In the genomic region with DNA sequence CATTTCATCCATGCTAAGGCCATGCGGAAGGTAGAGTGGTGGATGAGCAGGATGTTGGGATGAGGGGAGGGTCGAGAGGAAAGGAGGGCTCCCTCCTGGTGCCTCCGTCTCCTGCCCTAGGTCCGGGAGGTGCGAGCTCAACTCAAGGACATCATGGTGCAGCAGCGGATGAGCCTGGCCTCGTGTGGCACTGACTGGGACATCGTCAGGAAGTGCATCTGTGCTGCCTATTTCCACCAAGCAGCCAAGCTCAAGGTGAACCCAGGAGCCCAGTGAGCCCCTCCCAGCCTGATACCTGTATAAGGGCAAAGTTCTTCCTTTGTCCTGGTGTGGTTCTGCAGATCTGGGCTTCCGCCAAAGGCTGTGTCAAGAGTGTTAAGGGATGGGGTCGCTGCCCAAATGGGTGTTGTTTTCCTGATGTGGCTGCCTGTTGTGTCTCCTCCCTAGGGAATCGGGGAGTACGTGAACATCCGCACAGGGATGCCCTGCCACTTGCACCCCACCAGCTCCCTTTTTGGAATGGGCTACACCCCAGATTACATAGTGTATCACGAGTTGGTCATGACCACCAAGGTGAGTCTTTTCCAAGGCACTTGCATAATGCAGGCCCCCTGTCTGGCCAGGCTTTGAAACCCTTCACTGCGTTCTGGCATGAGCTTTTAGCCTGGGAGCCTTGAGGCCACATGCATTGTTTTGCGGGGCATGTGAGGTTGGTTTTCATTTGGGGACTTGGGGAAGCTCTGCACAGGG, we compare ENCODE assay signal across 36 cellular contexts. TPM values are rescaled to one million over a fixed set of nuclear protein-coding genes. Genes with fewer than 3 reads are reported as not detected.
"Had no signal": no experiment of that assay in that cellular context is flagged by ENCODE, and none has a peak within 500 bp of the region (broad histone marks: within the 10 kb centered on the region; RNA-seq: fewer than 3 reads in every experiment).

No MANE protein-coding gene starts in this region.

- H3K27me3 Mint-ChIP-seq: activated CD4-positive, alpha-beta T cell treated with anti-CD3 and anti-CD28 coated beads for 36 hours; activated CD4-positive, alpha-beta T cell treated with anti-CD3 and anti-CD28 coated beads, Interleukin-2, amount 10 ng/mL, durations not matched to agents 7 days and 5 days; activated naive CD4-positive, alpha-beta T cell treated with anti-CD3 and anti-CD28 coated beads, Interleukin-2, amount 10 ng/mL, durations not matched to agents 7 days and 5 days; activated naive CD8-positive, alpha-beta T cell; activated naive CD8-positive, alpha-beta T cell treated with anti-CD3 and anti-CD28 coated beads, Interleukin-2, amount 50 U/mL, for 24 hours; brain; T-cell; T-helper 17 cell had no signal

- H3K27me3 ChIP-seq: Peyer's patch had no signal

- DNase-seq: activated CD4-positive, alpha-beta T cell treated with anti-CD3 and anti-CD28 coated beads for 36 hours; activated CD4-positive, alpha-beta T cell treated with anti-CD3 and anti-CD28 coated beads, Interleukin-2, amount 10 ng/mL, durations not matched to agents 7 days and 5 days; activated CD4-positive, alpha-beta T cell treated with anti-CD3 and anti-CD28 coated beads, Interleukin-2, amount 50 U/mL, for 48 hours; activated CD8-positive, alpha-beta T cell treated with anti-CD3 and anti-CD28 coated beads, Interleukin-2, amount 10 ng/mL, durations not matched to agents 7 days and 5 days; activated effector memory CD4-positive, alpha-beta T cell treated with Interleukin-2 at 50 U/mL for 16 hours; activated naive CD4-positive, alpha-beta T cell treated with anti-CD3 and anti-CD28 coated beads, Interleukin-2, amount 10 ng/mL, durations not matched to agents 7 days and 5 days; activated naive CD8-positive, alpha-beta T cell treated with anti-CD3 and anti-CD28 coated beads, Interleukin-2, amount 50 U/mL, for 24 hours; activated T-cell treated with anti-CD3 and anti-CD28 coated beads, Interleukin-2, amount 50 U/mL, for 48 hours; anterior cingulate cortex; central memory CD4-positive, alpha-beta T cell; MM.1S; MV-4-11; NCI-H1092; NCI-H1436 treated with DMSO at 0.1 percent for 48 hours; NCI-H1694 treated with DMSO at 0.1 percent for 48 hours; NCI-H2029; NCI-H2171; NCI-H510A; NCI-H526; NCI-H748 treated with DMSO at 0.1 percent for 48 hours; NK-92 treated with Interleukin-12 subunit alpha and Interleukin-12 subunit beta, amount 100 ng/mL, for 24 hours; PC-3; Peyer's patch; RPMI8226; SIG-M5; T-cell; T-helper 17 cell; T-helper 9 cell; WERI-Rb-1 had no signal

- H3K4me3 Mint-ChIP-seq: activated CD4-positive, alpha-beta T cell treated with anti-CD3 and anti-CD28 coated beads for 36 hours; activated CD4-positive, alpha-beta T cell treated with anti-CD3 and anti-CD28 coated beads, Interleukin-2, amount 10 ng/mL, durations not matched to agents 7 days and 5 days; activated CD8-positive, alpha-beta T cell treated with anti-CD3 and anti-CD28 coated beads, Interleukin-2, amount 10 ng/mL, durations not matched to agents 7 days and 5 days; activated naive CD4-positive, alpha-beta T cell treated with anti-CD3 and anti-CD28 coated beads, Interleukin-2, amount 10 ng/mL, durations not matched to agents 7 days and 5 days; activated naive CD8-positive, alpha-beta T cell; activated naive CD8-positive, alpha-beta T cell treated with anti-CD3 and anti-CD28 coated beads, Interleukin-2, amount 50 U/mL, for 24 hours; brain; T-cell; T-helper 17 cell had no signal

- H3K9me3 Mint-ChIP-seq: activated CD4-positive, alpha-beta T cell treated with anti-CD3 and anti-CD28 coated beads, Interleukin-2, amount 10 ng/mL, durations not matched to agents 7 days and 5 days; activated naive CD4-positive, alpha-beta T cell treated with anti-CD3 and anti-CD28 coated beads, Interleukin-2, amount 10 ng/mL, durations not matched to agents 7 days and 5 days; activated naive CD8-positive, alpha-beta T cell treated with anti-CD3 and anti-CD28 coated beads, Interleukin-2, amount 50 U/mL, for 24 hours; brain; T-cell had no signal

- H3K9ac ChIP-seq: KMS-11 had no signal

- H3K27ac ChIP-seq: KMS-11, Peyer's patch, WERI-Rb-1 had no signal

- ATAC-seq: activated CD4-positive, alpha-beta T cell treated with anti-CD3 and anti-CD28 coated beads for 36 hours; activated CD4-positive, CD25-positive, alpha-beta regulatory T cell treated with anti-CD3 and anti-CD28 coated beads, Interleukin-2, amount 50 U/mL, for 24 hours; activated CD8-positive, alpha-beta T cell treated with anti-CD3 and anti-CD28 coated beads, Interleukin-2, amount 10 ng/mL, durations not matched to agents 7 days and 5 days; activated naive CD8-positive, alpha-beta T cell treated with anti-CD3 and anti-CD28 coated beads, Interleukin-2, amount 50 U/mL, for 24 hours; PC-3; SK-N-SH treated with all-trans-retinoic acid at 6 μM for 48 hours; T-cell; T-helper 17 cell had no signal

- H3K4me3 ChIP-seq: Peyer's patch had no signal

- H3K4me2 ChIP-seq: KMS-11 had no signal

- H3K4me1 ChIP-seq: Peyer's patch had no signal

- H3K4me1 Mint-ChIP-seq: activated CD4-positive, alpha-beta T cell treated with anti-CD3 and anti-CD28 coated beads for 36 hours; activated CD4-positive, alpha-beta T cell treated with anti-CD3 and anti-CD28 coated beads, Interleukin-2, amount 10 ng/mL, durations not matched to agents 7 days and 5 days; activated naive CD4-positive, alpha-beta T cell treated with anti-CD3 and anti-CD28 coated beads, Interleukin-2, amount 10 ng/mL, durations not matched to agents 7 days and 5 days; activated naive CD8-positive, alpha-beta T cell treated with anti-CD3 and anti-CD28 coated beads, Interleukin-2, amount 50 U/mL, for 24 hours; brain; T-cell; T-helper 17 cell had no signal

- H3K9me3 ChIP-seq: Peyer's patch had no signal

- H3K27ac Mint-ChIP-seq: activated CD4-positive, alpha-beta T cell treated with anti-CD3 and anti-CD28 coated beads for 36 hours; activated CD4-positive, alpha-beta T cell treated with anti-CD3 and anti-CD28 coated beads, Interleukin-2, amount 10 ng/mL, durations not matched to agents 7 days and 5 days; activated CD8-positive, alpha-beta T cell treated with anti-CD3 and anti-CD28 coated beads, Interleukin-2, amount 10 ng/mL, durations not matched to agents 7 days and 5 days; activated naive CD4-positive, alpha-beta T cell treated with anti-CD3 and anti-CD28 coated beads, Interleukin-2, amount 10 ng/mL, durations not matched to agents 7 days and 5 days; activated naive CD8-positive, alpha-beta T cell; activated naive CD8-positive, alpha-beta T cell treated with anti-CD3 and anti-CD28 coated beads, Interleukin-2, amount 50 U/mL, for 24 hours; brain; T-cell; T-helper 17 cell had no signal

RNA-seq across cellular contexts. Expression of a gene that starts 45.5 kb away (rescaled TPM):
- total RNA-seq: activated CD4-positive, alpha-beta T cell treated with anti-CD3 and anti-CD28 coated beads for 36 hours; activated CD4-positive, alpha-beta T cell treated with anti-CD3 and anti-CD28 coated beads, Interleukin-2, amount 10 ng/mL, durations not matched to agents 7 days and 5 days; activated CD8-positive, alpha-beta T cell treated with anti-CD3 and anti-CD28 coated beads, Interleukin-2, amount 10 ng/mL, durations not matched to agents 7 days and 5 days; LHCN-M2; PC-3; Peyer's patch; SK-MEL-5; T-cell; T-helper 17 cell had no signal

RNA-seq across cellular contexts. Expression of a gene that starts 54.2 kb away (rescaled TPM):
- total RNA-seq: activated CD4-positive, alpha-beta T cell treated with anti-CD3 and anti-CD28 coated beads for 36 hours; activated CD4-positive, alpha-beta T cell treated with anti-CD3 and anti-CD28 coated beads, Interleukin-2, amount 10 ng/mL, durations not matched to agents 7 days and 5 days; activated CD8-positive, alpha-beta T cell treated with anti-CD3 and anti-CD28 coated beads, Interleukin-2, amount 10 ng/mL, durations not matched to agents 7 days and 5 days; LHCN-M2; PC-3; Peyer's patch; SK-MEL-5 had no signal
